In genomic region chr4:88802585-88803285, GRCh38 we compare ENCODE assay signal across 15 cellular contexts.
A peak's percentile ranks its signal among the peaks of the same experiment; 100 is the strongest.
DNase-seq lines count a peak whose midpoint lies in the region; ATAC-seq and TF ChIP-seq lines count a peak whose summit lies in the region.
"Had no signal": no experiment of that assay in that cellular context is flagged by ENCODE, and none has a peak within 500 bp of the region (broad histone marks: within the 10 kb centered on the region; RNA-seq: fewer than 3 reads in every experiment).

No MANE protein-coding gene starts in this region.

- H3K27ac ChIP-seq in GM23248 (peak overlapping the region; percentile 37), OCI-LY3 (ENCODE audit: low read length) (no peak overlapping the region), suprapubic skin (peak overlapping the region; percentile 43)
- H3K27ac ChIP-seq: C4-2B, KMS-11 had no signal

- no peaks in the 10 kb centered on the region for H3K27me3 ChIP-seq in GM23248 (replicated peaks; ENCODE audit: insufficient read depth)
- peaks cover 32% of the 10 kb centered on the region for H3K27me3 ChIP-seq in OCI-LY3 (ENCODE audit: low read depth, low read length)
- H3K27me3 ChIP-seq in suprapubic skin = no peaks in the 10 kb centered on the region
- H3K27me3 ChIP-seq: Peyer's patch had no signal

- peak overlapping the region; percentile 72 for H3K27ac Mint-ChIP-seq in dendritic cell treated with granulocyte-macrophage colony-stimulating factor and Interleukin-4, amounts not matched to agents 40 ng/mL and 50 ng/mL, for 4 days
- H3K27ac Mint-ChIP-seq in effector memory CD8-positive, alpha-beta T cell = no peak overlapping the region
- H3K27ac Mint-ChIP-seq: activated CD4-positive, alpha-beta memory T cell treated with anti-CD3 and anti-CD28 coated beads for 36 hours; stimulated activated naive CD8-positive, alpha-beta T cell treated with anti-CD3 and anti-CD28 coated beads, Interleukin-15, Interleukin-2, amounts not matched to agents 100 ng/mL and 50 ng/mL, for 24 hours had no signal

- peaks cover 19% of the 10 kb centered on the region for H3K4me1 Mint-ChIP-seq in dendritic cell treated with granulocyte-macrophage colony-stimulating factor and Interleukin-4, amounts not matched to agents 40 ng/mL and 50 ng/mL, for 4 days (ENCODE audit: low read depth)
- H3K4me1 Mint-ChIP-seq in effector memory CD8-positive, alpha-beta T cell (ENCODE audit: low read depth in 2 of 2) = peaks cover 0 to 2% of the 10 kb centered on the region in 2 donors

- H3K4me3 ChIP-seq in GM23248 (no peak overlapping the region), OCI-LY3 (ENCODE audit: low read length) (no peak overlapping the region), suprapubic skin (no peak overlapping the region)
- H3K4me3 ChIP-seq: Peyer's patch had no signal

- H3K79me2 ChIP-seq in GM23248 (ENCODE audit: insufficient read depth) (no peaks in the 10 kb centered on the region), OCI-LY3 (ENCODE audit: low read length) (no peaks in the 10 kb centered on the region)

- H3K36me3 ChIP-seq in GM23248 (ENCODE audit: low read depth) (no peaks in the 10 kb centered on the region), OCI-LY3 (replicated peaks; ENCODE audit: low read depth, low read length) (no peaks in the 10 kb centered on the region), suprapubic skin (peaks cover 5% of the 10 kb centered on the region)

- H3K9me2 ChIP-seq in GM23248 (ENCODE audit: insufficient read depth) = no peaks in the 10 kb centered on the region

- no peaks in the 10 kb centered on the region for H4K20me1 ChIP-seq in GM23248 (ENCODE audit: insufficient read depth)
- H4K20me1 ChIP-seq in OCI-LY3 (ENCODE audit: insufficient read depth, low read length) = peaks cover 12% of the 10 kb centered on the region; the same call in 1 of the 2 replicates

- H3K4me3 Mint-ChIP-seq in dendritic cell treated with granulocyte-macrophage colony-stimulating factor and Interleukin-4, amounts not matched to agents 40 ng/mL and 50 ng/mL, for 4 days = no peak overlapping the region
- H3K4me3 Mint-ChIP-seq in effector memory CD8-positive, alpha-beta T cell = no peak overlapping the region
- H3K4me3 Mint-ChIP-seq: activated CD4-positive, alpha-beta memory T cell treated with anti-CD3 and anti-CD28 coated beads for 36 hours; stimulated activated naive CD8-positive, alpha-beta T cell treated with anti-CD3 and anti-CD28 coated beads, Interleukin-15, Interleukin-2, amounts not matched to agents 100 ng/mL and 50 ng/mL, for 24 hours had no signal

- DNase-seq in GM23248 (peak; percentile 61), suprapubic skin (ENCODE audit: low spot score in 2 of 2) (no peak), SHP77 treated with DMSO at 0.1 percent for 48 hours (lab: John Stamatoyannopoulos, UW) (no peak)
- DNase-seq in effector memory CD8-positive, alpha-beta T cell = no peak
- DNase-seq: NCI-H446 treated with DMSO at 0.1 percent for 48 hours; posterior cingulate gyrus; stimulated activated CD4-positive, alpha-beta T cell treated with anti-CD3 and anti-CD28 coated beads, Interleukin-12 subunit alpha, Interleukin-12 subunit beta, amount 100 ng/mL, for 4 hours had no signal

- no peak for ATAC-seq in GM21515 (IDR thresholded peaks at IDR 0.05; ENCODE audit: unreplicated experiment)
- ATAC-seq in effector memory CD8-positive, alpha-beta T cell (replicated peaks) = no peak

- peaks cover 15% of the 10 kb centered on the region for H3K36me3 Mint-ChIP-seq in dendritic cell treated with granulocyte-macrophage colony-stimulating factor and Interleukin-4, amounts not matched to agents 40 ng/mL and 50 ng/mL, for 4 days (ENCODE audit: low read depth)
- no peaks in the 10 kb centered on the region for H3K36me3 Mint-ChIP-seq in effector memory CD8-positive, alpha-beta T cell (ENCODE audit: insufficient read depth)

- in situ Hi-C loops in GM23248 (cut with MboI) = loop anchor here (25.0 kb wide), 1 partner anchor 265 kb away; no protein-coding TSS in a partner anchor

- 77 to 81% methylated on average over 8 of the region's 8 CpGs for WGBS in GM23248 (ENCODE audit: low coverage in 1 of 2, low lambda C conversion rate in 2 of 2, missing lambda C conversion rate in 2 of 2), 2 experiments
- 88% methylated on average over 8 of the region's 8 CpGs for WGBS in suprapubic skin

- no peaks in the 10 kb centered on the region for H3K27me3 Mint-ChIP-seq in dendritic cell treated with granulocyte-macrophage colony-stimulating factor and Interleukin-4, amounts not matched to agents 40 ng/mL and 50 ng/mL, for 4 days
- peaks cover 0 to 5% of the 10 kb centered on the region in 2 donors for H3K27me3 Mint-ChIP-seq in effector memory CD8-positive, alpha-beta T cell

- H3K9me3 ChIP-seq in GM23248 (ENCODE audit: low read depth) (no peaks in the 10 kb centered on the region), OCI-LY3 (ENCODE audit: insufficient read depth, low read length) (no peaks in the 10 kb centered on the region), suprapubic skin (no peaks in the 10 kb centered on the region)
- H3K9me3 ChIP-seq: Peyer's patch had no signal

- H2AFZ ChIP-seq in GM23248 = 0 out of 2 replicates have a peak overlapping the region, but pooled peaks have one; percentile 26
- H2AFZ ChIP-seq in OCI-LY3 (ENCODE audit: low read depth, low read length) = no peak overlapping the region

- H3K4me1 ChIP-seq in GM23248 (ENCODE audit: insufficient read depth) = peaks cover 13% of the 10 kb centered on the region
- H3K4me1 ChIP-seq in OCI-LY3 (ENCODE audit: low read length) = peaks cover 59% of the 10 kb centered on the region
- H3K4me1 ChIP-seq in suprapubic skin = peaks cover 7% of the 10 kb centered on the region

- no peak overlapping the region for H3K4me2 ChIP-seq in GM23248 (ENCODE audit: unreplicated experiment)
- H3K4me2 ChIP-seq in OCI-LY3 (ENCODE audit: low read length) = peak overlapping the region; percentile 36

- no peak for TF ChIP-seq EP300 in suprapubic skin (IDR thresholded peaks at IDR 0.05)

- no peak overlapping the region; the same call in 1 of the 2 replicates for H3K9ac ChIP-seq in GM23248
- no peak overlapping the region for H3K9ac ChIP-seq in OCI-LY3 (ENCODE audit: low read length)
- H3K9ac ChIP-seq: KMS-11 had no signal

- no peaks in the 10 kb centered on the region for H3K9me3 Mint-ChIP-seq in dendritic cell treated with granulocyte-macrophage colony-stimulating factor and Interleukin-4, amounts not matched to agents 40 ng/mL and 50 ng/mL, for 4 days
- H3K9me3 Mint-ChIP-seq in effector memory CD8-positive, alpha-beta T cell = no peaks in the 10 kb centered on the region
- H3K9me3 Mint-ChIP-seq: activated CD4-positive, alpha-beta memory T cell treated with anti-CD3 and anti-CD28 coated beads for 36 hours; stimulated activated naive CD8-positive, alpha-beta T cell treated with anti-CD3 and anti-CD28 coated beads, Interleukin-15, Interleukin-2, amounts not matched to agents 100 ng/mL and 50 ng/mL, for 24 hours had no signal

- intact Hi-C loops in dendritic cell treated with granulocyte-macrophage colony-stimulating factor and Interleukin-4, amounts not matched to agents 40 ng/mL and 50 ng/mL, for 4 days (cut with micrococcal nuclease) = no loop called here

- TF ChIP-seq CTCF in OCI-LY3 (IDR thresholded peaks at IDR 0.05; ENCODE audit: low read depth, low read length) = no peak
- no peak for TF ChIP-seq CTCF in suprapubic skin (IDR thresholded peaks at IDR 0.05)

- H3F3A ChIP-seq in GM23248 (ENCODE audit: insufficient read depth) = peaks cover 8% of the 10 kb centered on the region

- TF ChIP-seq POLR2A in suprapubic skin (IDR thresholded peaks at IDR 0.05) = no peak
